In the genomic region with DNA sequence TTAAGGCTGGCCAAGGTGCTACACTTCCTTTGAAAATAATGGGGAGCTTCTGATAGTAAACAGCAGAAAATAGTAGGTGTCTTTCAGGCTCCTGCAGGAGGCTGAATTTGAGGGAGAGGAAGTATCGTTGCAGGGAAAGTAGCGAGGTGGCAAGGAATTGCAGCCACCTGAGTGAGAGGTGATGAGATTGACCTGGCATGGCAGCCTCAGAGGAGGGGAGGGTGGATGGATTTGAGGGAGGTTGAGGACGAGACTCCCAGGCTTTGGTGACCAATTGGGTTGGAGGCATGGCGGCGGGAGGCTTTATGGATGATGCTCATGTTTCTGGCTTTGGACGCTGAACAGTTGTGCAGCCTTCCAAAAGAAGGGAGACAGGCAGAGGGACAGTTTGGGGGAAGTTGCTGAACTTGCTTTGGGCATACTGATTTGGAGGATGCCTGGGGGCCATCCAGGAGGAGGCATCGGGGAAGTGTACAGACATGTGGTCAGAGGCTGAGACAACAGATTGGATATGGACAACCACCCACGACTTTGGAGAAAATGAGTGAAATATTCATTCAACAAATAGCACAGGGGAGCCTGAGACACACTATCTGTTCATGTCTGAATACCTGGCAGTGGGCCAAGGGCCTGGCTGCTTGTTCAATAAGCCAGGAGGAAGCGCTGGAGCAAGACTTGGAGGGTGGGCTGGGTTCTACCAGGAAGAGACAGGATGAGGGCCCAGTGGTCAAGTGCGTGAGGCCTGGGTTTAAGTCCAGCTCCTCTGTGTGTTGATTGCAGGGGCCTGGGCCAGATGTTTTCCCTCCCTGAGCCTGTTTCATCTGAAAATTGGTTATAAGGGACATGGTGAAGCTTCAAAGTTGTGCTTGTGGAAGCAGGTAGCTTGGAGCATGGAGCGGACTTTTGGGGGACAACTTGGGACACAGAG, we compare ENCODE assay signal across 1 cellular context.
TF ChIP-seq lines count a peak whose summit lies in the region.

No MANE protein-coding gene starts in this region.

TF ChIP-seq in HepG2, 621 proteins besides CTCF, POLR2A, EP300 and RAD21 (continued from another document and continues in another):
- TF ChIP-seq ARNTL (CRISPR knock-in tag; IDR thresholded peaks at IDR 0.05) (peak; percentile 60; the same call in 1 of the 2 replicates), ZNF354B (CRISPR knock-in tag; IDR thresholded peaks at IDR 0.05) (no peak), MEIS2 (CRISPR knock-in tag; IDR thresholded peaks at IDR 0.05) (0 out of 2 replicates have a peak, but pooled peaks have one; percentile 59), RCOR2 (CRISPR knock-in tag; IDR thresholded peaks at IDR 0.05) (no peak; the same call in 1 of the 2 replicates), NFYC (CRISPR knock-in tag; IDR thresholded peaks at IDR 0.05) (no peak), NFKB2 (CRISPR knock-in tag; IDR thresholded peaks at IDR 0.05; ENCODE audit: borderline replicate concordance) (no peak), ZNF460 (CRISPR knock-in tag; IDR thresholded peaks at IDR 0.05; ENCODE audit: borderline replicate concordance) (no peak), RELA (CRISPR knock-in tag; IDR thresholded peaks at IDR 0.05) (no peak), ZSCAN20 (CRISPR knock-in tag; IDR thresholded peaks at IDR 0.05; ENCODE audit: borderline replicate concordance) (no peak), ZNF841 (CRISPR knock-in tag; IDR thresholded peaks at IDR 0.05; ENCODE audit: borderline replicate concordance) (no peak), ZNF792 (CRISPR knock-in tag; IDR thresholded peaks at IDR 0.05) (peak; percentile 22; the same call in 1 of the 2 replicates), ZNF558 (CRISPR knock-in tag; IDR thresholded peaks at IDR 0.05; ENCODE audit: borderline replicate concordance) (no peak), ZSCAN22 (CRISPR knock-in tag; IDR thresholded peaks at IDR 0.05) (no peak), EEA1 (CRISPR knock-in tag; IDR thresholded peaks at IDR 0.05; ENCODE audit: borderline replicate concordance) (peak; percentile 43; the same call in 1 of the 2 replicates), CEBPB (IDR thresholded peaks at IDR 0.05; ENCODE audit: borderline replicate concordance, low read depth, low read length) (no peak), ZNF83 (CRISPR knock-in tag; IDR thresholded peaks at IDR 0.05; ENCODE audit: borderline replicate concordance) (no peak), ZNF446 (CRISPR knock-in tag; IDR thresholded peaks at IDR 0.05) (peak; percentile 52; the same call in 1 of the 2 replicates), FOXP1 (IDR thresholded peaks at IDR 0.05) (no peak), FOXP1 (CRISPR knock-in tag; IDR thresholded peaks at IDR 0.05) (no peak), ZFP36L1 (CRISPR knock-in tag; IDR thresholded peaks at IDR 0.05) (peak; percentile 94; the same call in 1 of the 2 replicates), ZNF343 (CRISPR knock-in tag; IDR thresholded peaks at IDR 0.05) (no peak), ZNF256 (CRISPR knock-in tag; conservative IDR thresholded peaks at IDR 0.05) (no peak), MIER3 (CRISPR knock-in tag; IDR thresholded peaks at IDR 0.05; ENCODE audit: borderline replicate concordance) (no peak; the same call in 1 of the 2 replicates), PITX1 (CRISPR knock-in tag; IDR thresholded peaks at IDR 0.05) (peak; percentile 61; the same call in 1 of the 2 replicates), ZNF296 (CRISPR knock-in tag; conservative IDR thresholded peaks at IDR 0.05) (no peak), NCOA1 (CRISPR knock-in tag; IDR thresholded peaks at IDR 0.05) (no peak), ZBTB8A (CRISPR knock-in tag; IDR thresholded peaks at IDR 0.05; ENCODE audit: borderline replicate concordance, low read depth) (no peak), HOXD1 (CRISPR knock-in tag; IDR thresholded peaks at IDR 0.05) (no peak; the same call in 1 of the 2 replicates), ZC3H13 (CRISPR knock-in tag; IDR thresholded peaks at IDR 0.05) (no peak; the same call in 1 of the 2 replicates), KDM6A (CRISPR knock-in tag; IDR thresholded peaks at IDR 0.05; ENCODE audit: low read depth) (no peak), ZNF891 (CRISPR knock-in tag; IDR thresholded peaks at IDR 0.05) (no peak), TBX2 (CRISPR knock-in tag; IDR thresholded peaks at IDR 0.05; ENCODE audit: borderline replicate concordance) (peak; percentile 41; the same call in 1 of the 2 replicates), SRY (CRISPR knock-in tag; IDR thresholded peaks at IDR 0.05) (no peak)
- TF ChIP-seq, protein P1, sequence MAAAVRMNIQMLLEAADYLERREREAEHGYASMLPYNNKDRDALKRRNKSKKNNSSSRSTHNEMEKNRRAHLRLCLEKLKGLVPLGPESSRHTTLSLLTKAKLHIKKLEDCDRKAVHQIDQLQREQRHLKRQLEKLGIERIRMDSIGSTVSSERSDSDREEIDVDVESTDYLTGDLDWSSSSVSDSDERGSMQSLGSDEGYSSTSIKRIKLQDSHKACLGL (CRISPR knock-in tag; IDR thresholded peaks at IDR 0.05), result peak; percentile 45; the same call in 1 of the 2 replicates
- TF ChIP-seq, protein P2, sequence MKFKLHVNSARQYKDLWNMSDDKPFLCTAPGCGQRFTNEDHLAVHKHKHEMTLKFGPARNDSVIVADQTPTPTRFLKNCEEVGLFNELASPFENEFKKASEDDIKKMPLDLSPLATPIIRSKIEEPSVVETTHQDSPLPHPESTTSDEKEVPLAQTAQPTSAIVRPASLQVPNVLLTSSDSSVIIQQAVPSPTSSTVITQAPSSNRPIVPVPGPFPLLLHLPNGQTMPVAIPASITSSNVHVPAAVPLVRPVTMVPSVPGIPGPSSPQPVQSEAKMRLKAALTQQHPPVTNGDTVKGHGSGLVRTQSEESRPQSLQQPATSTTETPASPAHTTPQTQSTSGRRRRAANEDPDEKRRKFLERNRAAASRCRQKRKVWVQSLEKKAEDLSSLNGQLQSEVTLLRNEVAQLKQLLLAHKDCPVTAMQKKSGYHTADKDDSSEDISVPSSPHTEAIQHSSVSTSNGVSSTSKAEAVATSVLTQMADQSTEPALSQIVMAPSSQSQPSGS (CRISPR knock-in tag; IDR thresholded peaks at IDR 0.05), result no peak; the same call in 1 of the 2 replicates
- TF ChIP-seq, protein P3, sequence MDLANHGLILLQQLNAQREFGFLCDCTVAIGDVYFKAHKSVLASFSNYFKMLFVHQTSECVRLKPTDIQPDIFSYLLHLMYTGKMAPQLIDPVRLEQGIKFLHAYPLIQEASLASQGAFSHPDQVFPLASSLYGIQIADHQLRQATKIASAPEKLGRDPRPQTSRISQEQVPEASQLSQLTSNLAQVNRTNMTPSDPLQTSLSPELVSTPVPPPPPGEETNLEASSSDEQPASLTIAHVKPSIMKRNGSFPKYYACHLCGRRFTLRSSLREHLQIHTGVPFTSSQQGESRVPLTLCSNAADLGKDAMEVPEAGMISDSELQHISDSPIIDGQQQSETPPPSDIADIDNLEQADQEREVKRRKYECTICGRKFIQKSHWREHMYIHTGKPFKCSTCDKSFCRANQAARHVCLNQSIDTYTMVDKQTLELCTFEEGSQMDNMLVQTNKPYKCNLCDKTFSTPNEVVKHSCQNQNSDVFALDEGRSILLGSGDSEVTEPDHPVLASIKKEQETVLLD (CRISPR knock-in tag; IDR thresholded peaks at IDR 0.05; ENCODE audit: low read depth), result no peak
- TF ChIP-seq, protein P4, sequence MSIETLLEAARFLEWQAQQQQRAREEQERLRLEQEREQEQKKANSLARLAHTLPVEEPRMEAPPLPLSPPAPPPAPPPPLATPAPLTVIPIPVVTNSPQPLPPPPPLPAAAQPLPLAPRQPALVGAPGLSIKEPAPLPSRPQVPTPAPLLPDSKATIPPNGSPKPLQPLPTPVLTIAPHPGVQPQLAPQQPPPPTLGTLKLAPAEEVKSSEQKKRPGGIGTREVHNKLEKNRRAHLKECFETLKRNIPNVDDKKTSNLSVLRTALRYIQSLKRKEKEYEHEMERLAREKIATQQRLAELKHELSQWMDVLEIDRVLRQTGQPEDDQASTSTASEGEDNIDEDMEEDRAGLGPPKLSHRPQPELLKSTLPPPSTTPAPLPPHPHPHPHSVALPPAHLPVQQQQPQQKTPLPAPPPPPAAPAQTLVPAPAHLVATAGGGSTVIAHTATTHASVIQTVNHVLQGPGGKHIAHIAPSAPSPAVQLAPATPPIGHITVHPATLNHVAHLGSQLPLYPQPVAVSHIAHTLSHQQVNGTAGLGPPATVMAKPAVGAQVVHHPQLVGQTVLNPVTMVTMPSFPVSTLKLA (IDR thresholded peaks at IDR 0.05), result no peak
- TF ChIP-seq, protein P5, sequence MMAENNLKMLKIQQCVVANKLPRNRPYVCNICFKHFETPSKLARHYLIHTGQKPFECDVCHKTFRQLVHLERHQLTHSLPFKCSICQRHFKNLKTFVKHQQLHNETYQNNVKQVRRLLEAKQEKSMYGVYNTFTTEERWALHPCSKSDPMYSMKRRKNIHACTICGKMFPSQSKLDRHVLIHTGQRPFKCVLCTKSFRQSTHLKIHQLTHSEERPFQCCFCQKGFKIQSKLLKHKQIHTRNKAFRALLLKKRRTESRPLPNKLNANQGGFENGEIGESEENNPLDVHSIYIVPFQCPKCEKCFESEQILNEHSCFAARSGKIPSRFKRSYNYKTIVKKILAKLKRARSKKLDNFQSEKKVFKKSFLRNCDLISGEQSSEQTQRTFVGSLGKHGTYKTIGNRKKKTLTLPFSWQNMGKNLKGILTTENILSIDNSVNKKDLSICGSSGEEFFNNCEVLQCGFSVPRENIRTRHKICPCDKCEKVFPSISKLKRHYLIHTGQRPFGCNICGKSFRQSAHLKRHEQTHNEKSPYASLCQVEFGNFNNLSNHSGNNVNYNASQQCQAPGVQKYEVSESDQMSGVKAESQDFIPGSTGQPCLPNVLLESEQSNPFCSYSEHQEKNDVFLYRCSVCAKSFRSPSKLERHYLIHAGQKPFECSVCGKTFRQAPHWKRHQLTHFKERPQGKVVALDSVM (CRISPR knock-in tag; IDR thresholded peaks at IDR 0.05), result no peak; the same call in 1 of the 2 replicates
- TF ChIP-seq, protein P6, sequence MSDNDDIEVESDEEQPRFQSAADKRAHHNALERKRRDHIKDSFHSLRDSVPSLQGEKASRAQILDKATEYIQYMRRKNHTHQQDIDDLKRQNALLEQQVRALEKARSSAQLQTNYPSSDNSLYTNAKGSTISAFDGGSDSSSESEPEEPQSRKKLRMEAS (IDR thresholded peaks at IDR 0.05), result 0 out of 2 replicates have a peak, but pooled peaks have one; percentile 16
- TF ChIP-seq, protein P7, sequence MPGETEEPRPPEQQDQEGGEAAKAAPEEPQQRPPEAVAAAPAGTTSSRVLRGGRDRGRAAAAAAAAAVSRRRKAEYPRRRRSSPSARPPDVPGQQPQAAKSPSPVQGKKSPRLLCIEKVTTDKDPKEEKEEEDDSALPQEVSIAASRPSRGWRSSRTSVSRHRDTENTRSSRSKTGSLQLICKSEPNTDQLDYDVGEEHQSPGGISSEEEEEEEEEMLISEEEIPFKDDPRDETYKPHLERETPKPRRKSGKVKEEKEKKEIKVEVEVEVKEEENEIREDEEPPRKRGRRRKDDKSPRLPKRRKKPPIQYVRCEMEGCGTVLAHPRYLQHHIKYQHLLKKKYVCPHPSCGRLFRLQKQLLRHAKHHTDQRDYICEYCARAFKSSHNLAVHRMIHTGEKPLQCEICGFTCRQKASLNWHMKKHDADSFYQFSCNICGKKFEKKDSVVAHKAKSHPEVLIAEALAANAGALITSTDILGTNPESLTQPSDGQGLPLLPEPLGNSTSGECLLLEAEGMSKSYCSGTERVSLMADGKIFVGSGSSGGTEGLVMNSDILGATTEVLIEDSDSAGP (CRISPR knock-in tag; IDR thresholded peaks at IDR 0.05; ENCODE audit: borderline replicate concordance), result 0 out of 2 replicates have a peak, but pooled peaks have one; percentile 74
- TF ChIP-seq, protein P8, sequence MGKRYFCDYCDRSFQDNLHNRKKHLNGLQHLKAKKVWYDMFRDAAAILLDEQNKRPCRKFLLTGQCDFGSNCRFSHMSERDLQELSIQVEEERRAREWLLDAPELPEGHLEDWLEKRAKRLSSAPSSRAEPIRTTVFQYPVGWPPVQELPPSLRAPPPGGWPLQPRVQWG (CRISPR knock-in tag; IDR thresholded peaks at IDR 0.05; ENCODE audit: borderline replicate concordance, low read depth), result no peak
- TF ChIP-seq, protein P9, sequence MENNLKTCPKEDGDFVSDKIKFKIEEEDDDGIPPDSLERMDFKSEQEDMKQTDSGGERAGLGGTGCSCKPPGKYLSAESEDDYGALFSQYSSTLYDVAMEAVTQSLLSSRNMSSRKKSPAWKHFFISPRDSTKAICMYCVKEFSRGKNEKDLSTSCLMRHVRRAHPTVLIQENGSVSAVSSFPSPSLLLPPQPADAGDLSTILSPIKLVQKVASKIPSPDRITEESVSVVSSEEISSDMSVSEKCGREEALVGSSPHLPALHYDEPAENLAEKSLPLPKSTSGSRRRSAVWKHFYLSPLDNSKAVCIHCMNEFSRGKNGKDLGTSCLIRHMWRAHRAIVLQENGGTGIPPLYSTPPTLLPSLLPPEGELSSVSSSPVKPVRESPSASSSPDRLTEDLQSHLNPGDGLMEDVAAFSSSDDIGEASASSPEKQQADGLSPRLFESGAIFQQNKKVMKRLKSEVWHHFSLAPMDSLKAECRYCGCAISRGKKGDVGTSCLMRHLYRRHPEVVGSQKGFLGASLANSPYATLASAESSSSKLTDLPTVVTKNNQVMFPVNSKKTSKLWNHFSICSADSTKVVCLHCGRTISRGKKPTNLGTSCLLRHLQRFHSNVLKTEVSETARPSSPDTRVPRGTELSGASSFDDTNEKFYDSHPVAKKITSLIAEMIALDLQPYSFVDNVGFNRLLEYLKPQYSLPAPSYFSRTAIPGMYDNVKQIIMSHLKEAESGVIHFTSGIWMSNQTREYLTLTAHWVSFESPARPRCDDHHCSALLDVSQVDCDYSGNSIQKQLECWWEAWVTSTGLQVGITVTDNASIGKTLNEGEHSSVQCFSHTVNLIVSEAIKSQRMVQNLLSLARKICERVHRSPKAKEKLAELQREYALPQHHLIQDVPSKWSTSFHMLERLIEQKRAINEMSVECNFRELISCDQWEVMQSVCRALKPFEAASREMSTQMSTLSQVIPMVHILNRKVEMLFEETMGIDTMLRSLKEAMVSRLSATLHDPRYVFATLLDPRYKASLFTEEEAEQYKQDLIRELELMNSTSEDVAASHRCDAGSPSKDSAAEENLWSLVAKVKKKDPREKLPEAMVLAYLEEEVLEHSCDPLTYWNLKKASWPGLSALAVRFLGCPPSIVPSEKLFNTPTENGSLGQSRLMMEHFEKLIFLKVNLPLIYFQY (CRISPR knock-in tag; IDR thresholded peaks at IDR 0.05; ENCODE audit: borderline replicate concordance), result no peak
- TF ChIP-seq, protein P10, sequence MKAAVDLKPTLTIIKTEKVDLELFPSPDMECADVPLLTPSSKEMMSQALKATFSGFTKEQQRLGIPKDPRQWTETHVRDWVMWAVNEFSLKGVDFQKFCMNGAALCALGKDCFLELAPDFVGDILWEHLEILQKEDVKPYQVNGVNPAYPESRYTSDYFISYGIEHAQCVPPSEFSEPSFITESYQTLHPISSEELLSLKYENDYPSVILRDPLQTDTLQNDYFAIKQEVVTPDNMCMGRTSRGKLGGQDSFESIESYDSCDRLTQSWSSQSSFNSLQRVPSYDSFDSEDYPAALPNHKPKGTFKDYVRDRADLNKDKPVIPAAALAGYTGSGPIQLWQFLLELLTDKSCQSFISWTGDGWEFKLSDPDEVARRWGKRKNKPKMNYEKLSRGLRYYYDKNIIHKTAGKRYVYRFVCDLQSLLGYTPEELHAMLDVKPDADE (CRISPR knock-in tag; IDR thresholded peaks at IDR 0.05), result no peak
